ENCODE assay signal across 1 cellular context in the genomic region with DNA sequence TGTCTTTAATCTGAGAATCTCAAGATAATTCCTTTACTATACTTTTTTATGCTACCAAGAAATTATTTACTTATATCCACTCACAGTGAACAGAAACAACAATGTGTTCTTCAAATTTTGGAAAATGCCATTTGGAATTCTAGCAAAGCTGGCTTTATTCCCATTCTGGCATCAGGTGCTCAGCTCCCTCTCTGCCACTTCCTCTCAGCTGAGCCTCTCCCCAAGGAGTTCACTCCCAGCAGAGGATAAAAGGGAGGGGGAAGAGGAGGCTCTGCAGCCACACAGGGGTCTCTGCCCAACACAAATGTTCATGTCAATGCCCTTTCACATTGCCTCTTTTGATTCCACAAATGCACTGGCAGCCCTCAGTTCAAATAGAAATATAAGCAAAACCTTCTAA.
TF ChIP-seq lines count a peak whose summit lies in the region.

No MANE protein-coding gene starts in this region.

TF ChIP-seq in GM23338, 12 proteins besides CTCF, POLR2A, EP300 and RAD21 (continued from another document):
- TF ChIP-seq, protein P1, sequence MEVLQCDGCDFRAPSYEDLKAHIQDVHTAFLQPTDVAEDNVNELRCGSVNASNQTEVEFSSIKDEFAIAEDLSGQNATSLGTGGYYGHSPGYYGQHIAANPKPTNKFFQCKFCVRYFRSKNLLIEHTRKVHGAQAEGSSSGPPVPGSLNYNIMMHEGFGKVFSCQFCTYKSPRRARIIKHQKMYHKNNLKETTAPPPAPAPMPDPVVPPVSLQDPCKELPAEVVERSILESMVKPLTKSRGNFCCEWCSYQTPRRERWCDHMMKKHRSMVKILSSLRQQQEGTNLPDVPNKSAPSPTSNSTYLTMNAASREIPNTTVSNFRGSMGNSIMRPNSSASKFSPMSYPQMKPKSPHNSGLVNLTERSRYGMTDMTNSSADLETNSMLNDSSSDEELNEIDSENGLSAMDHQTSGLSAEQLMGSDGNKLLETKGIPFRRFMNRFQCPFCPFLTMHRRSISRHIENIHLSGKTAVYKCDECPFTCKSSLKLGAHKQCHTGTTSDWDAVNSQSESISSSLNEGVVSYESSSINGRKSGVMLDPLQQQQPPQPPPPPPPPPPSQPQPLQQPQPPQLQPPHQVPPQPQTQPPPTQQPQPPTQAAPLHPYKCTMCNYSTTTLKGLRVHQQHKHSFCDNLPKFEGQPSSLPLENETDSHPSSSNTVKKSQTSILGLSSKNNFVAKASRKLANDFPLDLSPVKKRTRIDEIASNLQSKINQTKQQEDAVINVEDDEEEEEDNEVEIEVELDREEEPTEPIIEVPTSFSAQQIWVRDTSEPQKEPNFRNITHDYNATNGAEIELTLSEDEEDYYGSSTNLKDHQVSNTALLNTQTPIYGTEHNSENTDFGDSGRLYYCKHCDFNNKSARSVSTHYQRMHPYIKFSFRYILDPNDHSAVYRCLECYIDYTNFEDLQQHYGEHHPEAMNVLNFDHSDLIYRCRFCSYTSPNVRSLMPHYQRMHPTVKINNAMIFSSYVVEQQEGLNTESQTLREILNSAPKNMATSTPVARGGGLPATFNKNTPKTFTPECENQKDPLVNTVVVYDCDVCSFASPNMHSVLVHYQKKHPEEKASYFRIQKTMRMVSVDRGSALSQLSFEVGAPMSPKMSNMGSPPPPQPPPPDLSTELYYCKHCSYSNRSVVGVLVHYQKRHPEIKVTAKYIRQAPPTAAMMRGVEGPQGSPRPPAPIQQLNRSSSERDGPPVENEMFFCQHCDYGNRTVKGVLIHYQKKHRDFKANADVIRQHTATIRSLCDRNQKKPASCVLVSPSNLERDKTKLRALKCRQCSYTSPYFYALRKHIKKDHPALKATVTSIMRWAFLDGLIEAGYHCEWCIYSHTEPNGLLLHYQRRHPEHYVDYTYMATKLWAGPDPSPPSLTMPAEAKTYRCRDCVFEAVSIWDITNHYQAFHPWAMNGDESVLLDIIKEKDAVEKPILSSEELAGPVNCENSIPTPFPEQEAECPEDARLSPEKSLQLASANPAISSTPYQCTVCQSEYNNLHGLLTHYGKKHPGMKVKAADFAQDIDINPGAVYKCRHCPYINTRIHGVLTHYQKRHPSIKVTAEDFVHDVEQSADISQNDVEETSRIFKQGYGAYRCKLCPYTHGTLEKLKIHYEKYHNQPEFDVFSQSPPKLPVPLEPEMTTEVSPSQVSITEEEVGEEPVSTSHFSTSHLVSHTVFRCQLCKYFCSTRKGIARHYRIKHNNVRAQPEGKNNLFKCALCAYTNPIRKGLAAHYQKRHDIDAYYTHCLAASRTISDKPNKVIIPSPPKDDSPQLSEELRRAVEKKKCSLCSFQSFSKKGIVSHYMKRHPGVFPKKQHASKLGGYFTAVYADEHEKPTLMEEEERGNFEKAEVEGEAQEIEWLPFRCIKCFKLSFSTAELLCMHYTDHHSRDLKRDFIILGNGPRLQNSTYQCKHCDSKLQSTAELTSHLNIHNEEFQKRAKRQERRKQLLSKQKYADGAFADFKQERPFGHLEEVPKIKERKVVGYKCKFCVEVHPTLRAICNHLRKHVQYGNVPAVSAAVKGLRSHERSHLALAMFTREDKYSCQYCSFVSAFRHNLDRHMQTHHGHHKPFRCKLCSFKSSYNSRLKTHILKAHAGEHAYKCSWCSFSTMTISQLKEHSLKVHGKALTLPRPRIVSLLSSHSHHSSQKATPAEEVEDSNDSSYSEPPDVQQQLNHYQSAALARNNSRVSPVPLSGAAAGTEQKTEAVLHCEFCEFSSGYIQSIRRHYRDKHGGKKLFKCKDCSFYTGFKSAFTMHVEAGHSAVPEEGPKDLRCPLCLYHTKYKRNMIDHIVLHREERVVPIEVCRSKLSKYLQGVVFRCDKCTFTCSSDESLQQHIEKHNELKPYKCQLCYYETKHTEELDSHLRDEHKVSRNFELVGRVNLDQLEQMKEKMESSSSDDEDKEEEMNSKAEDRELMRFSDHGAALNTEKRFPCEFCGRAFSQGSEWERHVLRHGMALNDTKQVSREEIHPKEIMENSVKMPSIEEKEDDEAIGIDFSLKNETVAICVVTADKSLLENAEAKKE (CRISPR knock-in tag; IDR thresholded peaks at IDR 0.05) = no peak
- TF ChIP-seq CREB1 (CRISPR knock-in tag; IDR thresholded peaks at IDR 0.05; ENCODE audit: low read depth) (no peak), NANOG (IDR thresholded peaks at IDR 0.05; ENCODE audit: borderline replicate concordance) (no peak)
